Comparison of ENCODE assay signal across 17 cellular contexts in genomic region chr2:26665296-26665695, GRCh38. TPM values are rescaled to one million over a fixed set of nuclear protein-coding genes. Genes with fewer than 3 reads are reported as not detected.
"Had no signal": no experiment of that assay in that cellular context is flagged by ENCODE, and none has a peak within 500 bp of the region (broad histone marks: within the 10 kb centered on the region; RNA-seq: fewer than 3 reads in every experiment).

No MANE protein-coding gene starts in this region.

RNA-seq across cellular contexts. Expression of gene CIB4, which starts 24.1 kb away (rescaled TPM):
- total RNA-seq: activated naive CD4-positive, alpha-beta T cell treated with anti-CD3 and anti-CD28 coated beads for 36 hours; activated naive CD4-positive, alpha-beta T cell treated with anti-CD3 and anti-CD28 coated beads, Interleukin-2, amount 50 U/mL, for 72 hours; activated naive CD8-positive, alpha-beta T cell treated with anti-CD3 and anti-CD28 coated beads for 36 hours; activated naive CD8-positive, alpha-beta T cell treated with anti-CD3 and anti-CD28 coated beads, Interleukin-2, amount 10 ng/mL, durations not matched to agents 7 days and 5 days; activated T-cell treated with anti-CD3 and anti-CD28 coated beads, Interleukin-2, amount 50 U/mL, for 4 hours; activated T-cell treated with anti-CD3 and anti-CD28 coated beads, Interleukin-2, amount 50 U/mL, for 72 hours; activated T-helper 1 cell treated with anti-CD3 and anti-CD28 coated beads, Interleukin-12 subunit alpha, Interleukin-12 subunit beta, Interleukin-2, Interleukin-4 antibody, amounts not matched to agents 30 ng/mL and 10 ng/mL and 1 ng/mL, durations not matched to agents 14 hours and 24 hours and 36 hours; activated T-helper 17 cell treated with anti-CD3 and anti-CD28 coated beads, Interleukin-2, amount 50 U/mL, for 72 hours; activated T-helper 2 cell treated with anti-CD3 and anti-CD28 coated beads, Interferon-gamma antibody, Interleukin-2, Interleukin-4, amounts not matched to agents 10 μg/mL and 5 μg/mL and 100 μg/mL, durations not matched to agents 14 hours and 24 hours and 36 hours; ascending aorta; astrocyte; body of pancreas; breast epithelium; bronchial epithelial cell; cardiac muscle cell; cardiac septum had no signal
- polyA plus RNA-seq: aorta, cardiac muscle cell had no signal

RNA-seq across cellular contexts. Expression of gene KCNK3, which starts 27.2 kb away (rescaled TPM):
- total RNA-seq: activated naive CD4-positive, alpha-beta T cell treated with anti-CD3 and anti-CD28 coated beads for 36 hours; activated naive CD4-positive, alpha-beta T cell treated with anti-CD3 and anti-CD28 coated beads, Interleukin-2, amount 50 U/mL, for 72 hours; activated naive CD8-positive, alpha-beta T cell treated with anti-CD3 and anti-CD28 coated beads for 36 hours; activated naive CD8-positive, alpha-beta T cell treated with anti-CD3 and anti-CD28 coated beads, Interleukin-2, amount 10 ng/mL, durations not matched to agents 7 days and 5 days; activated T-cell treated with anti-CD3 and anti-CD28 coated beads, Interleukin-2, amount 50 U/mL, for 72 hours; activated T-helper 1 cell treated with anti-CD3 and anti-CD28 coated beads, Interleukin-12 subunit alpha, Interleukin-12 subunit beta, Interleukin-2, Interleukin-4 antibody, amounts not matched to agents 30 ng/mL and 10 ng/mL and 1 ng/mL, durations not matched to agents 14 hours and 24 hours and 36 hours; activated T-helper 17 cell treated with anti-CD3 and anti-CD28 coated beads, Interleukin-2, amount 50 U/mL, for 72 hours; activated T-helper 2 cell treated with anti-CD3 and anti-CD28 coated beads, Interferon-gamma antibody, Interleukin-2, Interleukin-4, amounts not matched to agents 10 μg/mL and 5 μg/mL and 100 μg/mL, durations not matched to agents 14 hours and 24 hours and 36 hours; bronchial epithelial cell had no signal
